ENCODE assay signal across 9 cellular contexts in genomic region chr18:8177330-8178016, GRCh38.
DNase-seq lines count a peak whose midpoint lies in the region; TF ChIP-seq lines count a peak whose summit lies in the region.
"Had no signal": no experiment of that assay in that cellular context is flagged by ENCODE, and none has a peak within 500 bp of the region (broad histone marks: within the 10 kb centered on the region; RNA-seq: fewer than 3 reads in every experiment).

No MANE protein-coding gene starts in this region.

- peak overlapping the region; percentile 22 for H3K27ac Mint-ChIP-seq in neural progenitor cell
- no peak overlapping the region for H3K27ac Mint-ChIP-seq in CD8-positive, alpha-beta memory T cell

- H3K4me1 Mint-ChIP-seq in neural progenitor cell: peaks cover 49% of the 10 kb centered on the region
- H3K4me1 Mint-ChIP-seq in CD8-positive, alpha-beta memory T cell: no peaks in the 10 kb centered on the region

- CTCF ChIA-PET in CD8-positive, alpha-beta memory T cell (lab: Charles Lee): no interaction called here

- TF ChIP-seq CTCF in fibroblast of mammary gland (conservative IDR thresholded peaks at IDR 0.05; ENCODE audit: control insufficient read depth, insufficient read depth, low read depth, low read length) (no peak), neural progenitor cell (IDR thresholded peaks at IDR 0.05) (no peak), tibial nerve (IDR thresholded peaks at IDR 0.05) (no peak)

- H3K36me3 ChIP-seq in neural progenitor cell: no peaks in the 10 kb centered on the region
- H3K36me3 ChIP-seq in tibial nerve: no peaks in the 10 kb centered on the region
- no peaks in the 10 kb centered on the region for H3K36me3 ChIP-seq in CD8-positive, alpha-beta memory T cell (ENCODE audit: insufficient read depth, low read length)
- H3K36me3 ChIP-seq: ovary had no signal

- no peak for TF ChIP-seq EP300 in tibial nerve (IDR thresholded peaks at IDR 0.05)

- 36 to 37% methylated on average over 3 of the region's 3 CpGs for WGBS in tibial nerve, 2 donors

- no peak overlapping the region for H3K9ac ChIP-seq in neural progenitor cell

- H3K27ac ChIP-seq in neural progenitor cell: no peak overlapping the region
- H3K27ac ChIP-seq in tibial nerve: peak overlapping the region in 1 of 4 donors; percentile 51
- no peak overlapping the region for H3K27ac ChIP-seq in CD8-positive, alpha-beta memory T cell (ENCODE audit: low read depth, low read length)
- H3K27ac ChIP-seq: ovary had no signal

- no peak overlapping the region for H2AFZ ChIP-seq in neural progenitor cell (replicated peaks)

- H3K27me3 ChIP-seq in neural progenitor cell (no peaks in the 10 kb centered on the region), tibial nerve (no peaks in the 10 kb centered on the region)
- H3K27me3 ChIP-seq in CD8-positive, alpha-beta memory T cell (ENCODE audit: insufficient read depth, low read length, poor library complexity, severe bottlenecking): no peaks in the 10 kb centered on the region
- H3K27me3 ChIP-seq: ovary had no signal

- H3F3A ChIP-seq in neural progenitor cell (ENCODE audit: low read depth): no peaks in the 10 kb centered on the region

- H3K4me3 Mint-ChIP-seq in neural progenitor cell: peak overlapping the region; percentile 42
- H3K4me3 Mint-ChIP-seq in CD8-positive, alpha-beta memory T cell: no peak overlapping the region

- H3K4me1 ChIP-seq in neural progenitor cell (no peaks in the 10 kb centered on the region), tibial nerve (peaks cover 0 to 37% (median 12%) of the 10 kb centered on the region in 4 donors)
- no peaks in the 10 kb centered on the region for H3K4me1 ChIP-seq in CD8-positive, alpha-beta memory T cell (ENCODE audit: insufficient read depth, low read length)

- H3K36me3 Mint-ChIP-seq in neural progenitor cell: peaks cover 6% of the 10 kb centered on the region
- H3K36me3 Mint-ChIP-seq in CD8-positive, alpha-beta memory T cell: no peaks in the 10 kb centered on the region

- DNase-seq in ELF-1 (ENCODE audit: low read depth, low spot score) (peak; percentile 18), NCI-H82 treated with DMSO at 0.1 percent for 48 hours (lab: John Stamatoyannopoulos, UW; ENCODE audit: unreplicated experiment) (peak; percentile 40), fibroblast of mammary gland (ENCODE audit: low read depth) (peak; percentile 38), neural progenitor cell (ENCODE audit: low spot score) (peak; percentile 18), tibial nerve (ENCODE audit: low spot score in 2 of 2) (no peak), NOMO-1 treated with dmso at 0.1 percent for 144 hours (lab: John Stamatoyannopoulos, UW; ENCODE audit: unreplicated experiment) (no peak), NCI-H1930 (lab: John Stamatoyannopoulos, UW) (no peak)
- no peak for DNase-seq in CD8-positive, alpha-beta memory T cell
- DNase-seq: ovary had no signal

- no peaks in the 10 kb centered on the region for H4K20me1 ChIP-seq in neural progenitor cell (ENCODE audit: low read depth)

- no peak overlapping the region for H3K4me3 ChIP-seq in fibroblast of mammary gland (ENCODE audit: control insufficient read depth, low read depth, low read length)
- H3K4me3 ChIP-seq in neural progenitor cell: no peak overlapping the region
- no peak overlapping the region for H3K4me3 ChIP-seq in tibial nerve
- no peak overlapping the region for H3K4me3 ChIP-seq in CD8-positive, alpha-beta memory T cell (ENCODE audit: low read length)
- H3K4me3 ChIP-seq: ovary had no signal

- H3K79me2 ChIP-seq in neural progenitor cell (ENCODE audit: low read depth): no peaks in the 10 kb centered on the region

- no peaks in the 10 kb centered on the region for H3K27me3 Mint-ChIP-seq in neural progenitor cell (ENCODE audit: insufficient read depth, low read depth)
- no peaks in the 10 kb centered on the region for H3K27me3 Mint-ChIP-seq in CD8-positive, alpha-beta memory T cell

- TF ChIP-seq POLR2A in tibial nerve (IDR thresholded peaks at IDR 0.05): no peak

- POLR2A ChIA-PET in CD8-positive, alpha-beta memory T cell (lab: Charles Lee): no interaction called here

- H3K9me3 ChIP-seq in neural progenitor cell (ENCODE audit: low read depth) (no peaks in the 10 kb centered on the region), tibial nerve (no peaks in the 10 kb centered on the region)
- H3K9me3 ChIP-seq in CD8-positive, alpha-beta memory T cell (ENCODE audit: low read length): no peaks in the 10 kb centered on the region
- H3K9me3 ChIP-seq: ovary had no signal

- no peak overlapping the region for H3K4me2 ChIP-seq in neural progenitor cell

- H3K9me3 Mint-ChIP-seq in neural progenitor cell: peaks cover 8% of the 10 kb centered on the region
- H3K9me3 Mint-ChIP-seq in CD8-positive, alpha-beta memory T cell: peaks cover 0 to 4% (median 0%) of the 10 kb centered on the region in 5 donors

Comparison
In these comparisons a context has a peak if more than half of its experiments do, and no peak if none do; other contexts are left out.
1. DNase-seq: peak in ELF-1 (single experiment), NCI-H82 treated with DMSO at 0.1 percent for 48 hours (single experiment), fibroblast of mammary gland (single experiment) and neural progenitor cell (single experiment); none in tibial nerve (0 of 2), NOMO-1 treated with dmso at 0.1 percent for 144 hours (single experiment), NCI-H1930 (0 of 2) and CD8-positive, alpha-beta memory T cell (0 of 5).